2 cellular contexts compared by ENCODE assay signal in the genomic region with DNA sequence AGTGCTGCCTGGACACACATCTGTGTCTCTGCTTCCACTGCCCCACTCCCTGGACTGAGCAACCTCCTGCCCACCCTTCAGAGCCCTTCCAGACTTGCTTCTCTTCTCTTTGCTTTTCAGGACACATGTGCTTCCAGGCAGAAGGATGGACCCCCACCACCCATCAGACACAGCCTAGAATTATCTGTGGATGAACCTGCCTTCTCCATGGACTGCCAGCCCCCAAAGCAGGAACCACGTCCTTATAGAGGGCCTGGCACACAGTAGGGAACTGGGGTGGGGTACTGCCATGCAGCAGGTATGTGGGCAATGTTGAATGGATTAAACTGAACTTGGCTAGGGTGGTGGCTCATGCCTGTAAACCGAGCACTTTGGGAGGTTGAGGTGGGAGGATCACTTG.
TF ChIP-seq lines count a peak whose summit lies in the region.

No MANE protein-coding gene starts in this region.

TF ChIP-seq in IMR-90, 13 proteins besides CTCF, POLR2A, EP300 and RAD21:
- TF ChIP-seq MXI1 (IDR thresholded peaks at IDR 0.05; ENCODE audit: borderline replicate concordance, low read depth, low read length) (no peak), NFE2L2 (IDR thresholded peaks at IDR 0.05; ENCODE audit: low read depth, low read length) (no peak), MAFK (IDR thresholded peaks at IDR 0.05; ENCODE audit: low read depth, low read length) (no peak), BHLHE40 (IDR thresholded peaks at IDR 0.05; ENCODE audit: low read depth, low read length) (no peak), SMC3 (IDR thresholded peaks at IDR 0.05; ENCODE audit: low read depth, low read length) (no peak), MAZ (IDR thresholded peaks at IDR 0.05; ENCODE audit: borderline replicate concordance, low read depth, low read length) (no peak)
- TF ChIP-seq, protein P1, sequence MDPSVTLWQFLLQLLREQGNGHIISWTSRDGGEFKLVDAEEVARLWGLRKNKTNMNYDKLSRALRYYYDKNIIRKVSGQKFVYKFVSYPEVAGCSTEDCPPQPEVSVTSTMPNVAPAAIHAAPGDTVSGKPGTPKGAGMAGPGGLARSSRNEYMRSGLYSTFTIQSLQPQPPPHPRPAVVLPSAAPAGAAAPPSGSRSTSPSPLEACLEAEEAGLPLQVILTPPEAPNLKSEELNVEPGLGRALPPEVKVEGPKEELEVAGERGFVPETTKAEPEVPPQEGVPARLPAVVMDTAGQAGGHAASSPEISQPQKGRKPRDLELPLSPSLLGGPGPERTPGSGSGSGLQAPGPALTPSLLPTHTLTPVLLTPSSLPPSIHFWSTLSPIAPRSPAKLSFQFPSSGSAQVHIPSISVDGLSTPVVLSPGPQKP (IDR thresholded peaks at IDR 0.05; ENCODE audit: borderline replicate concordance, low read depth, low read length) = no peak

TF ChIP-seq in WTC11, 78 proteins besides CTCF, POLR2A, EP300 and RAD21:
- no peak for TF ChIP-seq SMAD4 (CRISPR knock-in tag; IDR thresholded peaks at IDR 0.05)
